In genomic region chr12:79638490-79638889, GRCh38 we compare ENCODE assay signal across 13 cellular contexts. TPM values are rescaled to one million over a fixed set of nuclear protein-coding genes. Genes with fewer than 3 reads are reported as not detected.
DNase-seq lines count a peak whose midpoint lies in the region; ATAC-seq, FAIRE-seq and TF ChIP-seq lines count a peak whose summit lies in the region.
"Had no signal": no experiment of that assay in that cellular context is flagged by ENCODE, and none has a peak within 500 bp of the region (broad histone marks: within the 10 kb centered on the region; RNA-seq: fewer than 3 reads in every experiment).

No MANE protein-coding gene starts in this region.

- H3K9ac ChIP-seq in keratinocyte (ENCODE audit: control insufficient read depth, extremely low read depth, insufficient read depth, low read length) = no peak overlapping the region
- H3K9ac ChIP-seq: BLaER1, GM23248 had no signal

- H3K79me2 ChIP-seq in keratinocyte (ENCODE audit: control insufficient read depth, insufficient read depth, low read length) = peaks cover 65% of the 10 kb centered on the region

- no peaks in the 10 kb centered on the region for H3K36me3 ChIP-seq in Caco-2 (ENCODE audit: control insufficient read depth, insufficient read depth, low read length)
- H3K36me3 ChIP-seq in keratinocyte (ENCODE audit: control insufficient read depth in 2 of 2, extremely low read depth in 1 of 2, insufficient read depth in 2 of 2, low read length in 2 of 2) = no peaks in the 10 kb centered on the region

- no peak for ATAC-seq in HG03196 (IDR thresholded peaks at IDR 0.05; ENCODE audit: unreplicated experiment)

- no peak for DNase-seq in Caco-2
- peak; percentile 14 for DNase-seq in HuH-7 (ENCODE audit: low spot score)
- no peak for DNase-seq in keratinocyte (ENCODE audit: low read depth, low spot score)
- DNase-seq in neural crest cell (ENCODE audit: low read depth, low spot score) = no peak
- no peak for DNase-seq in immature natural killer cell
- DNase-seq in hypothalamus (lab: John Stamatoyannopoulos, UW) = no peak
- DNase-seq: 8988T; AML-193; CD8-positive, alpha-beta memory T cell; DMS 273 treated with DMSO at 0.1 percent for 48 hours; GM23248 had no signal

- H3K4me3 ChIP-seq in Caco-2 (ENCODE audit: low read depth, low read length) (no peak overlapping the region), keratinocyte (ENCODE audit: control insufficient read depth in 2 of 3, extremely low read depth in 1 of 3, insufficient read depth in 2 of 3, low read depth in 1 of 3, low read length in 3 of 3) (no peak overlapping the region)
- H3K4me3 ChIP-seq: BLaER1, GM23248 had no signal

- H3K27ac ChIP-seq in keratinocyte (ENCODE audit: control insufficient read depth, insufficient read depth, low read length) = no peak overlapping the region
- H3K27ac ChIP-seq: BLaER1, GM23248 had no signal

- H3K36me3 Mint-ChIP-seq in Caco-2 (ENCODE audit: insufficient read depth, unreplicated experiment) (peaks cover 5% of the 10 kb centered on the region), neural crest cell (ENCODE audit: low read depth) (no peaks in the 10 kb centered on the region), immature natural killer cell (no peaks in the 10 kb centered on the region)
- H3K36me3 Mint-ChIP-seq: CD8-positive, alpha-beta memory T cell had no signal

- POLR2A ChIA-PET in Caco-2 (lab: Charles Lee) = no interaction called here

- H2AFZ ChIP-seq in keratinocyte (ENCODE audit: control insufficient read depth, low read length) = no peak overlapping the region
- H2AFZ ChIP-seq: GM23248 had no signal

- H3K9me3 Mint-ChIP-seq in Caco-2 (ENCODE audit: unreplicated experiment) = no peaks in the 10 kb centered on the region
- no peaks in the 10 kb centered on the region for H3K9me3 Mint-ChIP-seq in neural crest cell
- H3K9me3 Mint-ChIP-seq in immature natural killer cell = no peaks in the 10 kb centered on the region
- H3K9me3 Mint-ChIP-seq: CD8-positive, alpha-beta memory T cell had no signal

- CTCF ChIA-PET in Caco-2 (lab: Charles Lee) = no interaction called here

- no peak overlapping the region for H3K4me2 ChIP-seq in keratinocyte (ENCODE audit: control insufficient read depth, extremely low read depth, insufficient read depth, low read depth, low read length)
- H3K4me2 ChIP-seq: BLaER1 had no signal

- no TSS peak for BruUV-seq in Caco-2 (replicated peaks; lab: Mats Ljungman, UMichigan)

- H3K27me3 ChIP-seq in Caco-2 (replicated peaks; ENCODE audit: control insufficient read depth, insufficient read depth, low read length) (no peaks in the 10 kb centered on the region), keratinocyte (ENCODE audit: control insufficient read depth, extremely low read depth, insufficient read depth, low read length) (no peaks in the 10 kb centered on the region)
- H3K27me3 ChIP-seq: BLaER1 had no signal

- H3K4me3 Mint-ChIP-seq in Caco-2 (ENCODE audit: unreplicated experiment) (no peak overlapping the region), neural crest cell (no peak overlapping the region), immature natural killer cell (no peak overlapping the region)
- H3K4me3 Mint-ChIP-seq: CD8-positive, alpha-beta memory T cell had no signal

- H3K27ac Mint-ChIP-seq in Caco-2 (ENCODE audit: unreplicated experiment) = peak overlapping the region; percentile 37
- H3K27ac Mint-ChIP-seq in neural crest cell (ENCODE audit: unreplicated experiment) = peak overlapping the region; percentile 65
- no peak overlapping the region for H3K27ac Mint-ChIP-seq in immature natural killer cell
- H3K27ac Mint-ChIP-seq: CD8-positive, alpha-beta memory T cell had no signal

- peaks cover 24% of the 10 kb centered on the region for H3K4me1 Mint-ChIP-seq in Caco-2 (ENCODE audit: low read depth, unreplicated experiment)
- H3K4me1 Mint-ChIP-seq in neural crest cell = no peaks in the 10 kb centered on the region
- H3K4me1 Mint-ChIP-seq in immature natural killer cell = no peaks in the 10 kb centered on the region
- H3K4me1 Mint-ChIP-seq: CD8-positive, alpha-beta memory T cell had no signal

- H4K20me1 ChIP-seq in keratinocyte (ENCODE audit: control insufficient read depth, extremely low read depth, insufficient read depth, low read length) = no peaks in the 10 kb centered on the region

- H3K27me3 Mint-ChIP-seq in Caco-2 (ENCODE audit: insufficient read depth, unreplicated experiment) (no peaks in the 10 kb centered on the region), neural crest cell (ENCODE audit: low read depth) (no peaks in the 10 kb centered on the region), immature natural killer cell (ENCODE audit: low read depth in 3 of 3) (peaks cover 0 to 4% (median 0%) of the 10 kb centered on the region in 3 donors)

- H3K9me3 ChIP-seq in Caco-2 = no peaks in the 10 kb centered on the region
- H3K9me3 ChIP-seq in keratinocyte (ENCODE audit: control insufficient read depth, low read depth, low read length) = no peaks in the 10 kb centered on the region
- H3K9me3 ChIP-seq: BLaER1 had no signal

- no peaks in the 10 kb centered on the region for H3K9me1 ChIP-seq in keratinocyte (ENCODE audit: control insufficient read depth, extremely low read depth, insufficient read depth, low read length)

- peak; percentile 34 for FAIRE-seq in keratinocyte (lab: Jason Lieb, UNC)

- dilution Hi-C loops in keratinocyte (cut with MboI; ENCODE audit: extremely low pct_ligation_motif_present, low sequenced_read_pairs) = no loop called here

- H3K4me1 ChIP-seq in Caco-2 (peaks cover 6% of the 10 kb centered on the region; the same call in 1 of the 2 replicates), keratinocyte (ENCODE audit: control insufficient read depth, extremely low read depth, insufficient read depth, low read length) (peaks cover 27% of the 10 kb centered on the region)
- H3K4me1 ChIP-seq: BLaER1 had no signal

- intact Hi-C loops in Caco-2 (cut with micrococcal nuclease; ENCODE audit: unreplicated experiment) = no loop called here

- no peak for TF ChIP-seq CTCF in Caco-2 (IDR thresholded peaks at IDR 0.05; ENCODE audit: insufficient read depth in 1 of 2, low read depth in 1 of 2, low read length in 1 of 2, severe bottlenecking in 1 of 2, unreplicated experiment in 1 of 2)
- TF ChIP-seq CTCF in keratinocyte (optimal IDR thresholded peaks at IDR 0.05 in 1 of 3, IDR thresholded peaks at IDR 0.05 in 1 of 3, conservative IDR thresholded peaks at IDR 0.05 in 1 of 3; ENCODE audit: extremely low read depth in 1 of 3, insufficient read depth in 2 of 3, low read length in 3 of 3) = no peak
- TF ChIP-seq CTCF in neural crest cell (conservative IDR thresholded peaks at IDR 0.05) = no peak

RNA-seq across cellular contexts. Expression of gene PAWR, which starts 52.3 kb away (rescaled TPM):
- total RNA-seq in Caco-2 (2022) (157 and 163 TPM in 2 replicates), neural crest cell (52.1 and 54.0 TPM in 2 replicates)
- polyA plus RNA-seq in keratinocyte (16.3 to 41.1 TPM (median 23.4 TPM) in 3 replicates), immature natural killer cell (1 to 10 TPM; 1.3 to 4.4 (median 2.7) TPM)
- 437 TPM for polyA plus RNA-seq in keratinocyte (2011; ENCODE audit: low read depth)
- polyA plus RNA-seq in keratinocyte (2011; cell fraction: cytosol; rRNA removed) = 12.6 and 20.6 TPM in 2 replicates
- polyA plus RNA-seq in keratinocyte (2011; cell fraction: nucleus; rRNA removed) = 44.6 and 61.7 TPM in 2 replicates
- 35.6 and 56.4 TPM in 2 replicates for polyA plus RNA-seq in keratinocyte (2012; ENCODE audit: low replicate concordance)
- 4.4 to 26.8 TPM (median 10.9 TPM) in 3 replicates for polyA minus RNA-seq in keratinocyte
- 44.3 TPM for polyA minus RNA-seq in keratinocyte (2011; cell fraction: cytosol; rRNA and poly(A)+ RNA removed)
- 36.2 and 73.8 TPM in 2 replicates for polyA minus RNA-seq in keratinocyte (2011; cell fraction: nucleus; rRNA and poly(A)+ RNA removed)

Comparison
In these comparisons a context has a peak if more than half of its experiments do, and no peak if none do; other contexts are left out.
1. H3K27ac Mint-ChIP-seq: peak in Caco-2 (single experiment) and neural crest cell (single experiment); none in immature natural killer cell (0 of 6).